1 cellular context compared by ENCODE assay signal in genomic region chr1:248873993-248874671, GRCh38.
TF ChIP-seq lines count a peak whose summit lies in the region.

No MANE protein-coding gene starts in this region.

TF ChIP-seq in GM12878, 131 proteins besides CTCF, POLR2A, EP300 and RAD21 (continues in another document):
- TF ChIP-seq SIX5 (IDR thresholded peaks at IDR 0.05; ENCODE audit: low read depth, low read length, severe bottlenecking) = no peak
- no peak for TF ChIP-seq SMAD5 (IDR thresholded peaks at IDR 0.05; ENCODE audit: low read depth)
- TF ChIP-seq CHD2 (IDR thresholded peaks at IDR 0.05; ENCODE audit: borderline replicate concordance, low read depth, low read length) = no peak
- no peak for TF ChIP-seq PBX3 (IDR thresholded peaks at IDR 0.05; ENCODE audit: insufficient replicate concordance, low read depth, low read length)
- TF ChIP-seq HCFC1 (IDR thresholded peaks at IDR 0.05; ENCODE audit: low read length) = no peak
- no peak for TF ChIP-seq HDGF (IDR thresholded peaks at IDR 0.05)
- TF ChIP-seq PAX5 (IDR thresholded peaks at IDR 0.05; ENCODE audit: borderline replicate concordance, low read depth, low read length) = no peak
- TF ChIP-seq NR2C2 (IDR thresholded peaks at IDR 0.05; ENCODE audit: borderline replicate concordance, control insufficient read depth, insufficient read length, low read depth) = no peak
- no peak for TF ChIP-seq TAF1 (IDR thresholded peaks at IDR 0.05; ENCODE audit: borderline replicate concordance, low read depth, low read length)
- TF ChIP-seq ASH2L (IDR thresholded peaks at IDR 0.05; ENCODE audit: borderline replicate concordance, low read depth) = no peak
- no peak for TF ChIP-seq CBX3 (IDR thresholded peaks at IDR 0.05; ENCODE audit: borderline replicate concordance, low read depth)
- TF ChIP-seq MEF2B (IDR thresholded peaks at IDR 0.05; ENCODE audit: partially characterized antibody, poor library complexity, severe bottlenecking) = no peak
- TF ChIP-seq LARP7 (IDR thresholded peaks at IDR 0.05) = no peak
- peak; percentile 40; the same call in 1 of the 2 replicates for TF ChIP-seq TCF12 (IDR thresholded peaks at IDR 0.05; ENCODE audit: low read depth, low read length)
- TF ChIP-seq MEF2A (IDR thresholded peaks at IDR 0.05; ENCODE audit: insufficient read depth, low read depth, low read length) = no peak
- no peak for TF ChIP-seq YBX1 (IDR thresholded peaks at IDR 0.05)
- TF ChIP-seq HDAC6 (IDR thresholded peaks at IDR 0.05; ENCODE audit: unreplicated experiment) = peak; percentile 42
- TF ChIP-seq ZBTB4 (CRISPR knock-in tag; IDR thresholded peaks at IDR 0.05) = no peak
- no peak for TF ChIP-seq CUX1 (IDR thresholded peaks at IDR 0.05; ENCODE audit: insufficient replicate concordance, low read depth, low read length)
- TF ChIP-seq ZNF274 (IDR thresholded peaks at IDR 0.05; ENCODE audit: insufficient read depth, insufficient read length) = no peak
- TF ChIP-seq CBFB (IDR thresholded peaks at IDR 0.05; ENCODE audit: low read depth) = peak; percentile 78
- TF ChIP-seq IKZF1 (conservative IDR thresholded peaks at IDR 0.05) = peak; percentile 98
- no peak for TF ChIP-seq SPI1 (IDR thresholded peaks at IDR 0.05; ENCODE audit: borderline replicate concordance, insufficient read depth, low read depth, low read length)
- no peak for TF ChIP-seq IRF3 (IDR thresholded peaks at IDR 0.05)
- TF ChIP-seq ATF3 (IDR thresholded peaks at IDR 0.05; ENCODE audit: borderline replicate concordance, extremely low read depth, low read depth, low read length) = no peak
- TF ChIP-seq RB1 (IDR thresholded peaks at IDR 0.05; ENCODE audit: borderline replicate concordance) = peak; percentile 58; the same call in 1 of the 2 replicates
- peak; percentile 88 for TF ChIP-seq NFIC (IDR thresholded peaks at IDR 0.05; ENCODE audit: low read depth, low read length)
- peak; percentile 95 for TF ChIP-seq NBN (IDR thresholded peaks at IDR 0.05)
- TF ChIP-seq MAX (IDR thresholded peaks at IDR 0.05; ENCODE audit: low read depth, low read length) = no peak
- TF ChIP-seq GATAD2B (conservative IDR thresholded peaks at IDR 0.05; ENCODE audit: low read depth) = peak; percentile 60; the same call in 1 of the 2 replicates
- TF ChIP-seq DPF2 (IDR thresholded peaks at IDR 0.05) = no peak
- no peak for TF ChIP-seq PAX8 (IDR thresholded peaks at IDR 0.05)
- peak; percentile 43 for TF ChIP-seq RELA (IDR thresholded peaks at IDR 0.05; ENCODE audit: borderline replicate concordance, partially characterized antibody)
- no peak for TF ChIP-seq ELK1 (IDR thresholded peaks at IDR 0.05; ENCODE audit: low read depth, low read length)
- TF ChIP-seq ZNF207 (IDR thresholded peaks at IDR 0.05; ENCODE audit: borderline replicate concordance) = peak; percentile 77; the same call in 1 of the 2 replicates
- 0 out of 2 replicates have a peak, but pooled peaks have one; percentile 43 for TF ChIP-seq PML (IDR thresholded peaks at IDR 0.05; ENCODE audit: low read length)
- TF ChIP-seq USF1 (IDR thresholded peaks at IDR 0.05; ENCODE audit: borderline replicate concordance, extremely low read length, insufficient read depth, low read depth, low read length) = no peak
- no peak for TF ChIP-seq POLR2AphosphoS5 (IDR thresholded peaks at IDR 0.05; ENCODE audit: low read length)
- TF ChIP-seq BACH1 (IDR thresholded peaks at IDR 0.05; ENCODE audit: borderline replicate concordance) = 0 out of 2 replicates have a peak, but pooled peaks have one; percentile 22
- TF ChIP-seq MYC (IDR thresholded peaks at IDR 0.05; ENCODE audit: insufficient read depth, insufficient read length, insufficient replicate concordance, low read length, severe bottlenecking) = no peak
- TF ChIP-seq ZNF384 (IDR thresholded peaks at IDR 0.05; ENCODE audit: borderline replicate concordance, low read depth, low read length) = no peak
- no peak for TF ChIP-seq SUZ12 (IDR thresholded peaks at IDR 0.05; ENCODE audit: unreplicated experiment)
- TF ChIP-seq CEBPB (IDR thresholded peaks at IDR 0.05; ENCODE audit: borderline replicate concordance in 1 of 2, low read depth in 2 of 2, low read length in 2 of 2) = peak in 1 of 2 experiments; percentile 91; a peak in 1 of 4 replicates
- TF ChIP-seq E4F1 (IDR thresholded peaks at IDR 0.05; ENCODE audit: borderline replicate concordance, partially characterized antibody) = no peak
- no peak for TF ChIP-seq ESRRA (IDR thresholded peaks at IDR 0.05; ENCODE audit: low read length)
- TF ChIP-seq NR2C1 (IDR thresholded peaks at IDR 0.05) = no peak
- peak; percentile 96 for TF ChIP-seq RELB (IDR thresholded peaks at IDR 0.05; ENCODE audit: low read depth)
